Comparison of ENCODE assay signal across 8 cellular contexts in genomic region chr5:91379602-91380490, GRCh38. TPM values are rescaled to one million over a fixed set of nuclear protein-coding genes. Genes with fewer than 3 reads are reported as not detected.
A peak's percentile ranks its signal among the peaks of the same experiment; 100 is the strongest.
DNase-seq lines count a peak whose midpoint lies in the region; ATAC-seq and TF ChIP-seq lines count a peak whose summit lies in the region.

No MANE protein-coding gene starts in this region.

- no peak for TF ChIP-seq CTCF in PC-9 (conservative IDR thresholded peaks at IDR 0.05)

- no TSS peak for BruUV-seq in PC-9 (replicated peaks; lab: Mats Ljungman, UMichigan)

- peaks cover 68% of the 10 kb centered on the region for H3K79me2 ChIP-seq in PC-9 (ENCODE audit: low read depth)

- H3K4me2 ChIP-seq in PC-9: peak overlapping the region; percentile 91

- no peaks in the 10 kb centered on the region for H4K20me1 ChIP-seq in PC-9 (ENCODE audit: insufficient read depth)

- H3K27ac ChIP-seq in PC-9: peak overlapping the region; percentile 98
- H3K27ac ChIP-seq in muscle layer of duodenum (ENCODE audit: low read length): peak overlapping the region; percentile 100

- CTCF ChIA-PET in PC-9 (lab: Charles Lee): interaction anchor here (0.8 to 0.9 kb wide), 2 partner anchors 23 to 39 kb away, joined by 3 to 5 read pairs; no protein-coding TSS in a partner anchor

- ATAC-seq in GM21717 (IDR thresholded peaks at IDR 0.05; ENCODE audit: unreplicated experiment) (peak; percentile 59), esophagus mucosa (peak; percentile 87)

- H2AFZ ChIP-seq in PC-9: peak overlapping the region; percentile 74

- POLR2A ChIA-PET in PC-9 (lab: Charles Lee; ENCODE audit: unreplicated experiment): interaction anchor here (0.5 to 0.7 kb wide), 2 partner anchors 67 to 68 kb away, joined by 3 to 8 read pairs; no protein-coding TSS in a partner anchor

- H3F3A ChIP-seq in PC-9 (ENCODE audit: insufficient read depth, low read depth): peaks cover 68% of the 10 kb centered on the region

- H3K36me3 ChIP-seq in PC-9 (ENCODE audit: low read depth) (peaks cover 35% of the 10 kb centered on the region), muscle layer of duodenum (ENCODE audit: control insufficient read depth in 1 of 2, insufficient read depth in 2 of 2, low read length in 2 of 2) (peaks cover 12% of the 10 kb centered on the region in 2 donors)

- DNase-seq in DMS153 treated with DMSO at 0.1 percent for 48 hours (lab: John Stamatoyannopoulos, UW; ENCODE audit: unreplicated experiment): peak; percentile 50
- DNase-seq in Jurkat, Clone E6-1 (ENCODE audit: low read depth, low spot score): peak; percentile 84
- DNase-seq in PC-9: peak; percentile 82 to 95
- peak; percentile 94 to 95 for DNase-seq in activated T-cell treated with anti-CD3 and anti-CD28 coated beads, Interleukin-2, amount 50 U/mL, for 48 hours
- DNase-seq in stimulated activated CD8-positive, alpha-beta memory T cell treated with anti-CD3 and anti-CD28 coated beads, Interleukin-7, amount 100 ng/mL, for 24 hours (ENCODE audit: low read depth): peak; percentile 90

- peak overlapping the region; percentile 94 for H3K4me3 ChIP-seq in Jurkat, Clone E6-1 (ENCODE audit: low read length)
- peak overlapping the region; percentile 98 for H3K4me3 ChIP-seq in PC-9
- peak overlapping the region; percentile 95 to 98 for H3K4me3 ChIP-seq in muscle layer of duodenum (ENCODE audit: low read depth in 1 of 2, low read length in 2 of 2)

- H3K9me3 ChIP-seq in PC-9 (ENCODE audit: insufficient read depth, low read depth): no peaks in the 10 kb centered on the region
- H3K9me3 ChIP-seq in muscle layer of duodenum (ENCODE audit: control insufficient read depth in 1 of 2, low read length in 2 of 2): no peaks in the 10 kb centered on the region

- intact Hi-C loops in PC-9 (cut with micrococcal nuclease; ENCODE audit: unreplicated experiment): loop anchor here (1.0 kb wide), 3 partner anchors 48 to 218 kb away; no protein-coding TSS in a partner anchor

- no peaks in the 10 kb centered on the region for H3K9me2 ChIP-seq in PC-9 (ENCODE audit: insufficient read depth)

- peaks cover 20% of the 10 kb centered on the region for H3K4me1 ChIP-seq in PC-9 (replicated peaks; ENCODE audit: insufficient read depth)
- H3K4me1 ChIP-seq in muscle layer of duodenum (ENCODE audit: control insufficient read depth in 1 of 2, insufficient read depth in 2 of 2, low read length in 2 of 2): peaks cover 16 to 24% of the 10 kb centered on the region in 2 donors

- no peaks in the 10 kb centered on the region for H3K27me3 ChIP-seq in PC-9 (ENCODE audit: insufficient read depth, low read depth)
- H3K27me3 ChIP-seq in muscle layer of duodenum (ENCODE audit: low read depth, low read length): no peaks in the 10 kb centered on the region

RNA-seq across cellular contexts. Expression of gene ARRDC3, which starts 3.3 kb away (rescaled TPM):
- polyA plus RNA-seq in Jurkat, Clone E6-1 (2012; ENCODE audit: insufficient read depth, insufficient read length): 7.7 TPM
- total RNA-seq in PC-9 (2021): 25.0 and 32.0 TPM in 2 replicates
- total RNA-seq in esophagus mucosa: 55.4 TPM

Comparison
In these comparisons a context has a peak if more than half of its experiments do, and no peak if none do; other contexts are left out.
1. Peak in every context shown above with its lines: DNase-seq, ATAC-seq, H3K4me3 ChIP-seq and H3K27ac ChIP-seq.